In genomic region chr14:67331368-67332125, GRCh38 we compare ENCODE assay signal across 25 cellular contexts. TPM values are rescaled to one million over a fixed set of nuclear protein-coding genes. Genes with fewer than 3 reads are reported as not detected.
DNase-seq lines count a peak whose midpoint lies in the region; ATAC-seq lines count a peak whose summit lies in the region.
"Had no signal": no experiment of that assay in that cellular context is flagged by ENCODE, and none has a peak within 500 bp of the region (broad histone marks: within the 10 kb centered on the region; RNA-seq: fewer than 3 reads in every experiment).

No MANE protein-coding gene starts in this region.

- peak overlapping the region; percentile 32 for H3K27ac ChIP-seq in epithelial cell of prostate
- H3K27ac ChIP-seq: ascending aorta, BLaER1, coronary artery, gastrocnemius medialis, SJCRH30, tibial artery, VCaP had no signal

- in situ Hi-C loops in SK-MEL-5 (cut with HindIII; ENCODE audit: low pct_unique_long_range_greater_than_20kb, low sequenced_read_pairs), result no loop called here

- ATAC-seq in GM19035 (IDR thresholded peaks at IDR 0.05; ENCODE audit: unreplicated experiment), result no peak
- ATAC-seq: gastrocnemius medialis, left lobe of liver, sciatic nerve, T-helper 17 cell had no signal

- DNase-seq in GM04503 (ENCODE audit: low read depth), result peak; percentile 11
- peak; percentile 77 for DNase-seq in SK-MEL-5 (ENCODE audit: low read depth, low spot score)
- DNase-seq in epithelial cell of prostate (ENCODE audit: low read depth, low spot score), result no peak
- peak; percentile 3 for DNase-seq in renal cortical epithelial cell (ENCODE audit: low read depth)
- no peak for DNase-seq in NCI-H2196 treated with DMSO at 0.1 percent for 48 hours (lab: John Stamatoyannopoulos, UW; ENCODE audit: unreplicated experiment)
- no peak for DNase-seq in stimulated activated CD4-positive, alpha-beta T cell treated with anti-CD3 and anti-CD28 coated beads, Interleukin-1b, Interleukin-23, amount 100 ng/mL, for 48 hours
- DNase-seq: activated CD4-positive, alpha-beta memory T cell treated with anti-CD3 and anti-CD28 coated beads for 36 hours; Calu3; gastrocnemius medialis; GDM1; H9; MG63; NCI-H82; nucleus accumbens; SJCRH30; stimulated activated naive CD4-positive, alpha-beta T cell; T-helper 17 cell; tibial artery had no signal

RNA-seq across cellular contexts. Expression of gene ATP6V1D, which starts 28.1 kb away (rescaled TPM):
- total RNA-seq in SK-MEL-5 (2014; rRNA removed; shearing (Covaris generic)), result 245 and 251 TPM in 2 replicates
- polyA plus RNA-seq in SK-MEL-5 (2015; cell fraction: cytosol; rRNA removed), result 84.6 and 129 TPM in 2 replicates
- polyA plus RNA-seq in SK-MEL-5 (2015; cell fraction: nucleus; rRNA removed), result 42.2 and 49.5 TPM in 2 replicates
- total RNA-seq in renal cortical epithelial cell, result 159 and 202 TPM in 2 replicates

RNA-seq across cellular contexts. Expression of gene EIF2S1, which starts 28.6 kb away (rescaled TPM):
- 231 and 257 TPM in 2 replicates for total RNA-seq in SK-MEL-5 (2014; rRNA removed; shearing (Covaris generic))
- 136 and 147 TPM in 2 replicates for polyA plus RNA-seq in SK-MEL-5 (2015; cell fraction: cytosol; rRNA removed)
- polyA plus RNA-seq in SK-MEL-5 (2015; cell fraction: nucleus; rRNA removed), result 59.4 and 74.2 TPM in 2 replicates
- 177 and 261 TPM in 2 replicates for total RNA-seq in renal cortical epithelial cell

Comparison
In these comparisons a context has a peak if more than half of its experiments do, and no peak if none do; other contexts are left out.
1. DNase-seq: peak in GM04503 (single experiment), SK-MEL-5 (single experiment) and renal cortical epithelial cell (single experiment); none in epithelial cell of prostate (single experiment), NCI-H2196 treated with DMSO at 0.1 percent for 48 hours (single experiment) and stimulated activated CD4-positive, alpha-beta T cell treated with anti-CD3 and anti-CD28 coated beads, Interleukin-1b, Interleukin-23, amount 100 ng/mL, for 48 hours (single experiment).